16 cellular contexts compared by ENCODE assay signal in the genomic region with DNA sequence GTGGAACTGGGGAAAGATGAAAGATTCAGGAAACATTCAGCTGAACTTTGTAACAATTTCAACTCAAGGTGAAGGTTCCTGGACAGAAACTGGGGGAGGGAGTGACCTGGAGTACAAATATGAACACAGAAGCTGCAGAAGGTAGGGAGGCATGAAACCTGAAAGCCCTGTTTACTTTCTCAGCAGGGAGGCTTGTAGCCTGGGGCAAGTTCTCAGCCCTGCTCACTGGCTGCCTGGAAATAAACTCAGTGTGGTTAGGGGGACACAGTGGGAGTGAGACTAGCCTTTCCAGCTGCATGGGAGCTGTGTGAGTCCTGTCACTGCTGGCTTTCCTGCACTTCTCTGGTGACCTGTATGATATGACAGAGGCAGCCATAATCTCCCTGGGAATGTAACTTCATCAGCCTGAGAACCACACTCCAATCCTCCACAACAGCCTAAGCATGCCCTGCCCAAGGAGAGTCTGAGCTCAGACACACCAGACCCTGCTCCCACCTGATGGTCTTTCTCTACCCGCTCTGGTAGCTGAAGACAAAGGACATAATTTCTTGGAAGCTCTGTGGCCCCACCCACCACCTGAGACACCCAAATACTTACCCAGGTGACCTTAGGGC.
DNase-seq lines count a peak whose midpoint lies in the region; ATAC-seq, FAIRE-seq and TF ChIP-seq lines count a peak whose summit lies in the region.
"Had no signal": no experiment of that assay in that cellular context is flagged by ENCODE, and none has a peak within 500 bp of the region (broad histone marks: within the 10 kb centered on the region; RNA-seq: fewer than 3 reads in every experiment).

No MANE protein-coding gene starts in this region.

- H3K27me3 ChIP-seq in HUES6 (ENCODE audit: control insufficient read depth, insufficient read depth, low read length) (no peaks in the 10 kb centered on the region), astrocyte (ENCODE audit: insufficient read depth, low read length) (peaks cover 2% of the 10 kb centered on the region), ascending aorta (no peaks in the 10 kb centered on the region), pancreas (no peaks in the 10 kb centered on the region), gastroesophageal sphincter (no peaks in the 10 kb centered on the region)
- H3K27me3 ChIP-seq in effector memory CD4-positive, alpha-beta T cell (replicated peaks; ENCODE audit: control insufficient read depth, insufficient read depth, low read length, poor library complexity, severe bottlenecking) = no peaks in the 10 kb centered on the region
- H3K27me3 ChIP-seq: MG63, stomach had no signal

- WGBS in pancreas, 2 donors = 82 to 94% methylated on average over 1 of the region's 1 CpG
- no CpG with 5 or more reads among the region's 1 CpG for WGBS in gastroesophageal sphincter (ENCODE audit: low coverage in 1 of 2), 2 donors

- H2AFZ ChIP-seq in astrocyte (ENCODE audit: low read depth, low read length) = no peak overlapping the region

- no peaks in the 10 kb centered on the region for H3K27me3 Mint-ChIP-seq in astrocyte (ENCODE audit: low read depth, unreplicated experiment)
- no peaks in the 10 kb centered on the region for H3K27me3 Mint-ChIP-seq in nephron (ENCODE audit: low read depth)
- H3K27me3 Mint-ChIP-seq: activated CD8-positive, alpha-beta memory T cell treated with anti-CD3 and anti-CD28 coated beads, Interleukin-2, amount 10 ng/mL, durations not matched to agents 7 days and 5 days had no signal

- H3K27ac ChIP-seq in HUES6 (ENCODE audit: low read depth, low read length) (no peak overlapping the region), astrocyte (ENCODE audit: low read depth, low read length) (no peak overlapping the region), ascending aorta (no peak overlapping the region), pancreas (no peak overlapping the region), gastroesophageal sphincter (no peak overlapping the region)
- no peak overlapping the region for H3K27ac ChIP-seq in effector memory CD4-positive, alpha-beta T cell (ENCODE audit: insufficient read depth, low read length, poor library complexity, severe bottlenecking)
- H3K27ac ChIP-seq: coronary artery, stomach had no signal

- H3K9me3 ChIP-seq in HUES6 (ENCODE audit: control insufficient read depth, insufficient read depth, low read depth, low read length) = peaks cover 13% of the 10 kb centered on the region
- no peaks in the 10 kb centered on the region for H3K9me3 ChIP-seq in astrocyte (ENCODE audit: insufficient read depth, low read depth, low read length)
- H3K9me3 ChIP-seq in effector memory CD4-positive, alpha-beta T cell (ENCODE audit: control insufficient read depth, low read length) = no peaks in the 10 kb centered on the region
- peaks cover 0 to 9% of the 10 kb centered on the region in 2 donors for H3K9me3 ChIP-seq in ascending aorta
- no peaks in the 10 kb centered on the region for H3K9me3 ChIP-seq in pancreas
- peaks cover 0 to 34% (median 0%) of the 10 kb centered on the region in 3 donors for H3K9me3 ChIP-seq in gastroesophageal sphincter
- H3K9me3 ChIP-seq: MG63 had no signal

- H3K4me3 Mint-ChIP-seq in astrocyte (ENCODE audit: unreplicated experiment) (no peak overlapping the region), nephron (no peak overlapping the region)
- H3K4me3 Mint-ChIP-seq: activated CD8-positive, alpha-beta memory T cell treated with anti-CD3 and anti-CD28 coated beads, Interleukin-2, amount 10 ng/mL, durations not matched to agents 7 days and 5 days; activated naive CD4-positive, alpha-beta T cell treated with anti-CD3 and anti-CD28 coated beads, Interleukin-2, amount 50 U/mL, for 24 hours; CD14-positive monocyte had no signal

- TF ChIP-seq POLR2A in gastroesophageal sphincter (IDR thresholded peaks at IDR 0.05) = no peak

- H3K4me1 Mint-ChIP-seq in astrocyte (ENCODE audit: low read depth, unreplicated experiment) (peaks cover 8% of the 10 kb centered on the region), nephron (no peaks in the 10 kb centered on the region)
- H3K4me1 Mint-ChIP-seq: activated CD8-positive, alpha-beta memory T cell treated with anti-CD3 and anti-CD28 coated beads, Interleukin-2, amount 10 ng/mL, durations not matched to agents 7 days and 5 days; activated naive CD4-positive, alpha-beta T cell treated with anti-CD3 and anti-CD28 coated beads, Interleukin-2, amount 50 U/mL, for 24 hours; CD14-positive monocyte had no signal

- peak overlapping the region; percentile 24 for H3K4me2 ChIP-seq in astrocyte (ENCODE audit: low read length)

- H3K9me3 Mint-ChIP-seq in astrocyte (ENCODE audit: unreplicated experiment) (peaks cover 8% of the 10 kb centered on the region), nephron (peaks cover 24% of the 10 kb centered on the region)

- H3K27ac Mint-ChIP-seq in astrocyte (ENCODE audit: unreplicated experiment) (peak overlapping the region; percentile 60), nephron (peak overlapping the region in 2 of 3 experiments; percentile 40 to 89)
- H3K27ac Mint-ChIP-seq: activated CD8-positive, alpha-beta memory T cell treated with anti-CD3 and anti-CD28 coated beads, Interleukin-2, amount 10 ng/mL, durations not matched to agents 7 days and 5 days; activated naive CD4-positive, alpha-beta T cell treated with anti-CD3 and anti-CD28 coated beads, Interleukin-2, amount 50 U/mL, for 24 hours had no signal

- H3K79me2 ChIP-seq in astrocyte (ENCODE audit: insufficient read depth, low read length) = no peaks in the 10 kb centered on the region

- TF ChIP-seq CTCF in astrocyte (IDR thresholded peaks at IDR 0.05; ENCODE audit: insufficient read depth, low read depth, low read length) (no peak), nephron (IDR thresholded peaks at IDR 0.05; ENCODE audit: unreplicated experiment in 3 of 3) (no peak), ascending aorta (IDR thresholded peaks at IDR 0.05) (no peak), pancreas (IDR thresholded peaks at IDR 0.05) (no peak), gastroesophageal sphincter (IDR thresholded peaks at IDR 0.05) (no peak)

- H3K9ac ChIP-seq in HUES6 (ENCODE audit: low read length) (peak overlapping the region; percentile 36), astrocyte (ENCODE audit: low read length) (no peak overlapping the region)

- intact Hi-C loops in ascending aorta (cut with DNase I) (no loop called here), pancreas (cut with DNase I) (no loop called here)

- TF ChIP-seq EP300 in gastroesophageal sphincter (IDR thresholded peaks at IDR 0.05) = no peak

- peaks cover 14% of the 10 kb centered on the region; the same call in 1 of the 2 replicates for H3K4me1 ChIP-seq in HUES6 (ENCODE audit: control insufficient read depth, insufficient read depth, low read length)
- no peaks in the 10 kb centered on the region for H3K4me1 ChIP-seq in astrocyte (ENCODE audit: insufficient read depth, low read length)
- H3K4me1 ChIP-seq in effector memory CD4-positive, alpha-beta T cell (ENCODE audit: control insufficient read depth, insufficient read depth, low read length, poor library complexity, severe bottlenecking) = no peaks in the 10 kb centered on the region
- no peaks in the 10 kb centered on the region for H3K4me1 ChIP-seq in ascending aorta
- no peaks in the 10 kb centered on the region for H3K4me1 ChIP-seq in pancreas
- no peaks in the 10 kb centered on the region for H3K4me1 ChIP-seq in gastroesophageal sphincter
- H3K4me1 ChIP-seq: stomach had no signal

- DNase-seq in Daoy (ENCODE audit: low read depth) (peak; percentile 7), astrocyte (ENCODE audit: low read depth) (no peak), ascending aorta (ENCODE audit: low spot score in 2 of 2) (no peak), pancreas (no peak)
- DNase-seq in effector memory CD4-positive, alpha-beta T cell = no peak
- DNase-seq: activated CD8-positive, alpha-beta memory T cell treated with anti-CD3 and anti-CD28 coated beads, Interleukin-2, amount 10 ng/mL, durations not matched to agents 7 days and 5 days; MG63; NCI-H774; right cardiac atrium; stomach had no signal

- FAIRE-seq in astrocyte (lab: Jason Lieb, UNC) (no peak), pancreas (lab: Jason Lieb, UNC) (no peak)

- ATAC-seq in pancreas (no peak), gastroesophageal sphincter (no peak)
- ATAC-seq: activated CD8-positive, alpha-beta memory T cell treated with anti-CD3 and anti-CD28 coated beads, Interleukin-2, amount 10 ng/mL, durations not matched to agents 7 days and 5 days; right cardiac atrium had no signal

- H3K36me3 ChIP-seq in HUES6 (ENCODE audit: control insufficient read depth, insufficient read depth, low read length) (no peaks in the 10 kb centered on the region), astrocyte (ENCODE audit: insufficient read depth, low read length) (no peaks in the 10 kb centered on the region), ascending aorta (no peaks in the 10 kb centered on the region), pancreas (no peaks in the 10 kb centered on the region), gastroesophageal sphincter (no peaks in the 10 kb centered on the region)
- H3K36me3 ChIP-seq in effector memory CD4-positive, alpha-beta T cell (ENCODE audit: control insufficient read depth, insufficient read depth, low read length) = no peaks in the 10 kb centered on the region
- H3K36me3 ChIP-seq: MG63, stomach had no signal

- H4K20me1 ChIP-seq in astrocyte (ENCODE audit: insufficient read depth, low read length) = no peaks in the 10 kb centered on the region

- H3K4me3 ChIP-seq in HUES6 (ENCODE audit: low read depth, low read length) = no peak overlapping the region; the same call in 1 of the 2 replicates
- no peak overlapping the region for H3K4me3 ChIP-seq in astrocyte (ENCODE audit: insufficient read depth, low read depth, low read length)
- no peak overlapping the region for H3K4me3 ChIP-seq in effector memory CD4-positive, alpha-beta T cell (ENCODE audit: insufficient read depth, low read depth, low read length, poor library complexity, severe bottlenecking)
- H3K4me3 ChIP-seq in ascending aorta = no peak overlapping the region
- no peak overlapping the region for H3K4me3 ChIP-seq in pancreas
- no peak overlapping the region for H3K4me3 ChIP-seq in gastroesophageal sphincter
- H3K4me3 ChIP-seq: coronary artery, MG63, stomach had no signal

- H3K36me3 Mint-ChIP-seq in astrocyte (ENCODE audit: low read depth, unreplicated experiment) = peaks cover 1% of the 10 kb centered on the region
- H3K36me3 Mint-ChIP-seq in nephron (ENCODE audit: low read depth) = no peaks in the 10 kb centered on the region
- H3K36me3 Mint-ChIP-seq: activated CD8-positive, alpha-beta memory T cell treated with anti-CD3 and anti-CD28 coated beads, Interleukin-2, amount 10 ng/mL, durations not matched to agents 7 days and 5 days; activated naive CD4-positive, alpha-beta T cell treated with anti-CD3 and anti-CD28 coated beads, Interleukin-2, amount 50 U/mL, for 24 hours; CD14-positive monocyte had no signal
